Comparison of ENCODE assay signal across 2 cellular contexts in the genomic region with DNA sequence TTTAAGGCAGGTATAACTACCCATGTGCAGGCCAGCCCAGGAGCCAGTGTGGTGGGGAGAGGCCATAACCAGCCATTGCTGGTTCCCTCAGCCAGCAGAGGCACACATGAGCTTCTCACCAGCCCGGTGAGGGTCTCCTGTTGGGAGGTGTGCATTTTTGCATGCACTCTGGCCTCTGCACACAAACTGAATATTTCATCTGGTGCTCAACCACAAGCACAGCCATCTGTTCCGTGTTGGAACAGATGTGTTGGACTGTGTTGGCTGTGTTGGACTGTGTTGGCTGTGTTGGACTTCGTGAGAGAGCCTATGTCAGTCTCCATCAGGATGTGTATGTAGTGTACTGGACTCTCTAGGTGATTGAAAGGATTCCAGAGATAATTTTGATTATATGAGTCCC.
TF ChIP-seq lines count a peak whose summit lies in the region.

No MANE protein-coding gene starts in this region.

TF ChIP-seq in HEK293, 187 proteins besides CTCF, POLR2A, EP300 and RAD21 (continued from another document):
- TF ChIP-seq, protein P1, sequence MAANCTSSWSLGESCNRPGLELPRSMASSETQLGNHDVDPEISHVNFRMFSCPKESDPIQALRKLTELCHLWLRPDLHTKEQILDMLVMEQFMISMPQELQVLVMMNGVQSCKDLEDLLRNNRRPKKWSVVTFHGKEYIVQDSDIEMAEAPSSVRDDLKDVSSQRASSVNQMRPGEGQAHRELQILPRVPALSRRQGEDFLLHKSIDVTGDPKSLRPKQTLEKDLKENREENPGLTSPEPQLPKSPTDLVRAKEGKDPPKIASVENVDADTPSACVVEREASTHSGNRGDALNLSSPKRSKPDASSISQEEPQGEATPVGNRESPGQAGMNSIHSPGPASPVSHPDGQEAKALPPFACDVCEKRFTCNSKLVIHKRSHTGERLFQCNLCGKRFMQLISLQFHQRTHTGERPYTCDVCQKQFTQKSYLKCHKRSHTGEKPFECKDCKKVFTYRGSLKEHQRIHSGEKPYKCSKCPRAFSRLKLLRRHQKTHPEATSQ (tag by site-specific recombination; IDR thresholded peaks at IDR 0.05): no peak
- TF ChIP-seq ZNF211 (tag by site-specific recombination; IDR thresholded peaks at IDR 0.05; ENCODE audit: low read depth) (no peak), ZNF510 (tag by site-specific recombination; IDR thresholded peaks at IDR 0.05; ENCODE audit: insufficient replicate concordance) (no peak)

TF ChIP-seq in SK-N-SH, 30 proteins besides CTCF, POLR2A, EP300 and RAD21 (continued from another document):
- TF ChIP-seq USF1 (IDR thresholded peaks at IDR 0.05; ENCODE audit: borderline replicate concordance, low read depth) (no peak), TCF12 (IDR thresholded peaks at IDR 0.05) (no peak), RCOR1 (IDR thresholded peaks at IDR 0.05; ENCODE audit: low read length) (no peak), ELF1 (IDR thresholded peaks at IDR 0.05) (no peak), GABPA (IDR thresholded peaks at IDR 0.05; ENCODE audit: low read depth) (no peak)
- TF ChIP-seq, protein P2, sequence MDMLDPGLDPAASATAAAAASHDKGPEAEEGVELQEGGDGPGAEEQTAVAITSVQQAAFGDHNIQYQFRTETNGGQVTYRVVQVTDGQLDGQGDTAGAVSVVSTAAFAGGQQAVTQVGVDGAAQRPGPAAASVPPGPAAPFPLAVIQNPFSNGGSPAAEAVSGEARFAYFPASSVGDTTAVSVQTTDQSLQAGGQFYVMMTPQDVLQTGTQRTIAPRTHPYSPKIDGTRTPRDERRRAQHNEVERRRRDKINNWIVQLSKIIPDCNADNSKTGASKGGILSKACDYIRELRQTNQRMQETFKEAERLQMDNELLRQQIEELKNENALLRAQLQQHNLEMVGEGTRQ (IDR thresholded peaks at IDR 0.05; ENCODE audit: borderline replicate concordance, low read depth, low read length): no peak
- TF ChIP-seq, protein P3, sequence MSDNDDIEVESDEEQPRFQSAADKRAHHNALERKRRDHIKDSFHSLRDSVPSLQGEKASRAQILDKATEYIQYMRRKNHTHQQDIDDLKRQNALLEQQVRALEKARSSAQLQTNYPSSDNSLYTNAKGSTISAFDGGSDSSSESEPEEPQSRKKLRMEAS (IDR thresholded peaks at IDR 0.05; ENCODE audit: low read depth): no peak
